In the genomic region with DNA sequence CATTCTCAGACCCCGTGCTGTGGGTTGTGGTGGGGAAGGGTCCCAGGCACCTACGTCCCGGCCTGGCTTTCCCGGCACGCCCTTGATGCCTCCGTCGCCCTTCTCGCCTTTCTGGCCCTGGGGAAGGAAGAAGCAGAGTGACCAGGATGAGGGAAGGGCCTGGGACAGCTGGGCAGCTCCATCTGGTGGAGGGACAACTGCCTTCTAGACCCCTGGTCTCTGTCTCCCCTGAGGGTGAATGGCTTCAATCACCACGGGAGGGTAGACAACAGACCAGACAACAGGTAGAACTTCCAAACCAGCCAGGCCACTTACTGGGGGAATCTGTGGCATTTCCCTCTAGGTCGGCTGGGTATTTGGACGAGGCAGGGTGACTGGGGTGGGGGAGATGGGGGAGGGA, we compare ENCODE assay signal across 16 cellular contexts. TPM values are rescaled to one million over a fixed set of nuclear protein-coding genes. Genes with fewer than 3 reads are reported as not detected.
"Had no signal": no experiment of that assay in that cellular context is flagged by ENCODE, and none has a peak within 500 bp of the region (broad histone marks: within the 10 kb centered on the region; RNA-seq: fewer than 3 reads in every experiment).

No MANE protein-coding gene starts in this region.

- H3K4me1 ChIP-seq: lower lobe of right lung, testis, upper lobe of right lung had no signal

- H3K4me3 ChIP-seq: lower lobe of right lung, right atrium auricular region, testis, upper lobe of right lung had no signal

- H3K9me3 ChIP-seq: lower lobe of right lung, right atrium auricular region, testis, upper lobe of right lung had no signal

- H3K27me3 ChIP-seq: right atrium auricular region, testis, upper lobe of right lung had no signal

- DNase-seq: activated B cell treated with CpG ODN at 0.5 μM for 24 hours; activated CD4-positive, alpha-beta T cell treated with anti-CD3 and anti-CD28 coated beads, Interleukin-2, amount 10 ng/mL, durations not matched to agents 7 days and 5 days; activated naive CD4-positive, alpha-beta T cell; activated naive CD8-positive, alpha-beta T cell treated with anti-CD3 and anti-CD28 coated beads, Interleukin-2, amount 10 ng/mL, durations not matched to agents 7 days and 5 days; effector memory CD4-positive, alpha-beta T cell; foreskin melanocyte; head of caudate nucleus; lower lobe of right lung; naive thymus-derived CD8-positive, alpha-beta T cell; nucleus accumbens; stimulated activated naive CD8-positive, alpha-beta T cell treated with anti-CD3 and anti-CD28 coated beads, Interleukin-15, amount 100 ng/mL, for 72 hours; T-helper 17 cell; testis; upper lobe of right lung had no signal

- ATAC-seq: lower lobe of right lung; naive thymus-derived CD8-positive, alpha-beta T cell; T-helper 17 cell; upper lobe of right lung had no signal

- H3K36me3 ChIP-seq: right atrium auricular region, upper lobe of right lung had no signal

- H3K27ac ChIP-seq: lower lobe of right lung, right atrium auricular region, testis, upper lobe of right lung had no signal

RNA-seq across cellular contexts. Expression of gene COL16A1, which starts 11.9 kb away (rescaled TPM):
- total RNA-seq: activated CD4-positive, alpha-beta T cell treated with anti-CD3 and anti-CD28 coated beads, Interleukin-2, amount 10 ng/mL, durations not matched to agents 7 days and 5 days; activated T-helper 1 cell treated with anti-CD3 and anti-CD28 coated beads, Interleukin-12 subunit alpha, Interleukin-12 subunit beta, Interleukin-2, Interleukin-4 antibody, amounts not matched to agents 30 ng/mL and 10 ng/mL and 1 ng/mL, durations not matched to agents 14 hours and 24 hours and 36 hours; naive thymus-derived CD8-positive, alpha-beta T cell; T-helper 17 cell had no signal
